In the genomic region with DNA sequence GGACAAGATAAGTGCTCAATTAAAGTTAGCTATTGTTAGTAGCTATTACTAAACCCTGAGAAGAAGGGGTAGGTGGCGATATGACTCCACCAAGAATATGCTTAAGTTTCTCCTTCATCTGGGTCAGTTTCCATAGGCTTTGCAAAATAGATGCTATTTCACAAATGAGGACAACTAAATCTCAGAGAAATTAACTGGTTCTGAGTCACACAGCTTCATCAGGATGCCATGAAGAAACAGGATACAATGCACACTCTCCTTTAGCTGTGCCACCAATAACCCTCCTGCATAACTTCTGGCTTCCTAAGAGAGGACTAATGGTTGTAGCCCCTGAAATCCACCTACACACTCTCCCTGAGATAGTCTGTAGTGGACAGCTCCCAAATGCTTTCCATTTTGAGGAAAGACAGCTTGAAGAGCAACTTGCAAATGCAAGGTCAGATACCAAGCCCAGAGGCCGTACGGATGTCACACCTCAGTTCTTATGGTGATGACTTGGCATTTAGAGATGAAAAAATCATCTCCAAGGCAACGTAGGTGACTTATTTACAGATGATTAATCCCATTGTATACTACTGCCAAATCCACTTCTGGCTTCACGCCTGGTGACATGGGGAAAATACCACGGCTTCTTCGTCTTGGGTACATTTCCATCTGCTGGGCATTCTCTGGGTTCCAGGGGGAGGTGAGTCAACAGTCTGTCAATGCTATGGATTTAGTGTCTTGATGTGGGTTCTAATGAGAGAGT, we compare ENCODE assay signal across 9 cellular contexts.
DNase-seq lines count a peak whose midpoint lies in the region; ATAC-seq and TF ChIP-seq lines count a peak whose summit lies in the region.
"Had no signal": no experiment of that assay in that cellular context is flagged by ENCODE, and none has a peak within 500 bp of the region (broad histone marks: within the 10 kb centered on the region; RNA-seq: fewer than 3 reads in every experiment).

No MANE protein-coding gene starts in this region.

- no peak overlapping the region for H2BK15ac ChIP-seq in mesendoderm (replicated peaks; ENCODE audit: low read depth)

- no peak for ATAC-seq in GM19452 (IDR thresholded peaks at IDR 0.05; ENCODE audit: unreplicated experiment)

- H3K9ac ChIP-seq in mesendoderm (ENCODE audit: low read length), result no peak overlapping the region

- no peak overlapping the region for H2BK120ac ChIP-seq in mesendoderm (ENCODE audit: low read depth, low read length)

- no peak overlapping the region for H2AK5ac ChIP-seq in mesendoderm (ENCODE audit: low read length)

- H3K27me3 ChIP-seq in mesendoderm (ENCODE audit: insufficient read depth, low read length, poor library complexity) (no peaks in the 10 kb centered on the region), H7 (ENCODE audit: control insufficient read depth, insufficient read depth, low read length) (no peaks in the 10 kb centered on the region)

- H3K9me3 Mint-ChIP-seq in activated naive CD4-positive, alpha-beta T cell treated with anti-CD3 and anti-CD28 coated beads, Interleukin-2, amount 10 ng/mL, durations not matched to agents 7 days and 5 days, result no peaks in the 10 kb centered on the region

- no peaks in the 10 kb centered on the region for H3K27me3 Mint-ChIP-seq in activated naive CD4-positive, alpha-beta T cell treated with anti-CD3 and anti-CD28 coated beads, Interleukin-2, amount 10 ng/mL, durations not matched to agents 7 days and 5 days
- H3K27me3 Mint-ChIP-seq: memory B cell had no signal

- H3K4me3 ChIP-seq in LNCaP clone FGC (ENCODE audit: low read depth, low read length) (no peak overlapping the region), mesendoderm (ENCODE audit: low read length) (no peak overlapping the region), H7 (ENCODE audit: insufficient read depth, low read depth, low read length) (no peak overlapping the region)

- no peaks in the 10 kb centered on the region for H3K4me1 ChIP-seq in mesendoderm (ENCODE audit: control insufficient read depth, low read depth, low read length)

- no peak overlapping the region for H3K18ac ChIP-seq in mesendoderm (ENCODE audit: low read length)

- no peak overlapping the region for H3K23ac ChIP-seq in mesendoderm (ENCODE audit: low read length)

- no peaks in the 10 kb centered on the region for H3K36me3 ChIP-seq in mesendoderm (ENCODE audit: control insufficient read depth, insufficient read depth, low read length)
- no peaks in the 10 kb centered on the region for H3K36me3 ChIP-seq in H7 (replicated peaks; ENCODE audit: control insufficient read depth, insufficient read depth, low read length)

- H3K4me2 ChIP-seq in mesendoderm (ENCODE audit: low read length), result no peak overlapping the region

- CTCF ChIA-PET in activated naive CD4-positive, alpha-beta T cell treated with anti-CD3 and anti-CD28 coated beads, Interleukin-2, amount 10 ng/mL, durations not matched to agents 7 days and 5 days (lab: Charles Lee), result interaction anchor here (0.6 kb wide), 1 partner anchor 639 kb away, joined by 4 read pairs; no protein-coding TSS in a partner anchor

- H3K36me3 Mint-ChIP-seq in activated naive CD4-positive, alpha-beta T cell treated with anti-CD3 and anti-CD28 coated beads, Interleukin-2, amount 10 ng/mL, durations not matched to agents 7 days and 5 days, result no peaks in the 10 kb centered on the region

- H4K5ac ChIP-seq in mesendoderm (ENCODE audit: low read length), result no peak overlapping the region

- H3K4ac ChIP-seq in mesendoderm (ENCODE audit: low read depth, low read length), result no peak overlapping the region

- no CpG with 5 or more reads among the region's 7 CpGs for WGBS in mesendoderm (ENCODE audit: extremely low coverage, insufficient coverage, low lambda C conversion rate)

- H3K4me3 Mint-ChIP-seq in activated naive CD4-positive, alpha-beta T cell treated with anti-CD3 and anti-CD28 coated beads, Interleukin-2, amount 10 ng/mL, durations not matched to agents 7 days and 5 days, result no peak overlapping the region
- H3K4me3 Mint-ChIP-seq: memory B cell had no signal

- TF ChIP-seq CTCF in LNCaP clone FGC (IDR thresholded peaks at IDR 0.05; ENCODE audit: control insufficient read depth, extremely low read depth, insufficient read depth), result no peak

- H4K8ac ChIP-seq in mesendoderm (ENCODE audit: low read depth, low read length), result no peak overlapping the region

- DNase-seq in DMS79 (lab: John Stamatoyannopoulos, UW) (peak; percentile 39), LNCaP clone FGC (ENCODE audit: low read depth) (peak; percentile 3), amniotic epithelial cell (ENCODE audit: low read depth) (peak; percentile 52), mesendoderm (peak; percentile 81), H7 (no peak), SKM-1 treated with dmso at 0.1 percent for 144 hours (lab: John Stamatoyannopoulos, UW; ENCODE audit: unreplicated experiment) (no peak)
- no peak for DNase-seq in activated naive CD4-positive, alpha-beta T cell treated with anti-CD3 and anti-CD28 coated beads, Interleukin-2, amount 10 ng/mL, durations not matched to agents 7 days and 5 days

- H3K56ac ChIP-seq in mesendoderm (ENCODE audit: low read length), result no peak overlapping the region

- H2BK5ac ChIP-seq in mesendoderm (ENCODE audit: low read length), result no peak overlapping the region

- no peak overlapping the region for H3K27ac ChIP-seq in mesendoderm (ENCODE audit: low read depth, low read length)

- no peak overlapping the region for H3K27ac Mint-ChIP-seq in activated naive CD4-positive, alpha-beta T cell treated with anti-CD3 and anti-CD28 coated beads, Interleukin-2, amount 10 ng/mL, durations not matched to agents 7 days and 5 days
- H3K27ac Mint-ChIP-seq: memory B cell had no signal

- H3K79me2 ChIP-seq in mesendoderm (ENCODE audit: control insufficient read depth, insufficient read depth, low read length), result no peaks in the 10 kb centered on the region

- H3K79me1 ChIP-seq in mesendoderm (ENCODE audit: low read length), result no peaks in the 10 kb centered on the region

- H3K4me1 Mint-ChIP-seq in activated naive CD4-positive, alpha-beta T cell treated with anti-CD3 and anti-CD28 coated beads, Interleukin-2, amount 10 ng/mL, durations not matched to agents 7 days and 5 days, result no peaks in the 10 kb centered on the region
- H3K4me1 Mint-ChIP-seq: memory B cell had no signal

Comparison
In these comparisons a context has a peak if more than half of its experiments do, and no peak if none do; other contexts are left out.
1. DNase-seq: peak in DMS79 (single experiment), LNCaP clone FGC (single experiment), amniotic epithelial cell (single experiment) and mesendoderm (single experiment); none in activated naive CD4-positive, alpha-beta T cell treated with anti-CD3 and anti-CD28 coated beads, Interleukin-2, amount 10 ng/mL, durations not matched to agents 7 days and 5 days (single experiment), H7 (single experiment) and SKM-1 treated with dmso at 0.1 percent for 144 hours (single experiment).